18 cellular contexts compared by ENCODE assay signal in genomic region chr16:78655481-78656114, GRCh38.
"Had no signal": no experiment of that assay in that cellular context is flagged by ENCODE, and none has a peak within 500 bp of the region (broad histone marks: within the 10 kb centered on the region; RNA-seq: fewer than 3 reads in every experiment).

No MANE protein-coding gene starts in this region.

- H3K9me3 Mint-ChIP-seq: activated naive CD8-positive, alpha-beta T cell treated with anti-CD3 and anti-CD28 coated beads for 36 hours; activated T-cell treated with anti-CD3 and anti-CD28 coated beads, Interleukin-2, amount 50 U/mL, for 24 hours; memory B cell; WTC11 had no signal

- ATAC-seq: activated CD4-positive, alpha-beta T cell treated with anti-CD3 and anti-CD28 coated beads for 36 hours; foreskin keratinocyte; upper lobe of right lung; WTC11 had no signal

- H3K4me1 Mint-ChIP-seq: activated CD4-positive, alpha-beta T cell treated with anti-CD3 and anti-CD28 coated beads for 36 hours; activated naive CD8-positive, alpha-beta T cell treated with anti-CD3 and anti-CD28 coated beads for 36 hours had no signal

- H3K27ac Mint-ChIP-seq: activated CD4-positive, alpha-beta T cell treated with anti-CD3 and anti-CD28 coated beads for 36 hours; activated naive CD8-positive, alpha-beta T cell treated with anti-CD3 and anti-CD28 coated beads for 36 hours; activated T-cell treated with anti-CD3 and anti-CD28 coated beads, Interleukin-2, amount 50 U/mL, for 24 hours; memory B cell had no signal

- DNase-seq: activated CD4-positive, alpha-beta T cell treated with anti-CD3 and anti-CD28 coated beads for 36 hours; activated CD4-positive, alpha-beta T cell treated with anti-CD3 and anti-CD28 coated beads, Interleukin-2, amount 50 U/mL, for 4 hours; activated CD8-positive, alpha-beta memory T cell treated with anti-CD3 and anti-CD28 coated beads for 24 hours; activated CD8-positive, alpha-beta memory T cell treated with anti-CD3 and anti-CD28 coated beads, Interleukin-2, amount 50 U/mL, for 4 hours; activated naive CD4-positive, alpha-beta T cell treated with Interleukin-2 at 50 U/mL for 16 hours; activated naive CD8-positive, alpha-beta T cell treated with anti-CD3 and anti-CD28 coated beads for 36 hours; activated T-cell treated with anti-CD3 and anti-CD28 coated beads, Interleukin-2, amount 50 U/mL, for 24 hours; central memory CD4-positive, alpha-beta T cell; dermis blood vessel endothelial cell; effector CD8-positive, alpha-beta T cell; foreskin keratinocyte; nucleus accumbens; stimulated activated CD4-positive, alpha-beta T cell treated with anti-CD3 and anti-CD28 coated beads, Interleukin-4, amount 100 ng/mL, for 24 hours; stimulated activated naive CD4-positive, alpha-beta T cell treated with Interleukin-2 at 50 U/mL for 16 hours; T-helper 1 cell; upper lobe of right lung had no signal

- H3K4me3 Mint-ChIP-seq: activated CD4-positive, alpha-beta T cell treated with anti-CD3 and anti-CD28 coated beads for 36 hours; activated naive CD8-positive, alpha-beta T cell treated with anti-CD3 and anti-CD28 coated beads for 36 hours; activated T-cell treated with anti-CD3 and anti-CD28 coated beads, Interleukin-2, amount 50 U/mL, for 24 hours; memory B cell; WTC11 had no signal

- H3K36me3 Mint-ChIP-seq: activated naive CD8-positive, alpha-beta T cell treated with anti-CD3 and anti-CD28 coated beads for 36 hours; memory B cell; WTC11 had no signal

- H3K27me3 Mint-ChIP-seq: activated CD4-positive, alpha-beta T cell treated with anti-CD3 and anti-CD28 coated beads for 36 hours; activated naive CD8-positive, alpha-beta T cell treated with anti-CD3 and anti-CD28 coated beads for 36 hours; activated T-cell treated with anti-CD3 and anti-CD28 coated beads, Interleukin-2, amount 50 U/mL, for 24 hours; memory B cell had no signal
